Comparison of ENCODE assay signal across 11 cellular contexts in the genomic region with DNA sequence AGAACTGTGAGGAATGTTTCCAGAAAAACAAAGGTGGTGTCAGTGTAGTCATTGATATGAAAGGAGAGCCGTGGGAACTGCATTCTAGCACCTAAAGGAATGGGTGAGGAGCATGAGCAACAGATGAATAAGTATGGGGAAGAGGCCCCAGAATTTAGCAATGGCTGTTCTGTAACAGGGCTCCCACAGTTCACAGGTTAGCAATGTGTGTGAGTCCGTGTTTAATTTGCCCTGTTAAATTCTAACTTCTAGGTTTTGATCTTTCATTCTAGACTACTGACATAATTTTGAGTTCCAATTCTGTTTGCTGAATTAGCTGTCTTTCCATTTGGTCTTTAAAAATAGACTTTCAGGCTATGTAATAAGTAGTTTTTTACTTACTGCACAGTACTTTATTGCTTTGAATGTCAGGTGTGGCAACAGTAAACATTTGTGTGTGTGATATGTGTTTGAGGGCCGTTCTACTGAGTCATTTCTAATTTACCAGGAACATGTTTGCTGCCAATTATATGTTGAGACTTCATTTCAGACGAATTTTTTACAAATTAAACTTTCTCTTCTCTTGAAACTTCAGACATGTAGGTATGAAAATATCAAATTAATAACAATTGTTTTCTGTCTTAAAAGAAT. TPM values are rescaled to one million over a fixed set of nuclear protein-coding genes. Genes with fewer than 3 reads are reported as not detected.
A peak's percentile ranks its signal among the peaks of the same experiment; 100 is the strongest.
DNase-seq lines count a peak whose midpoint lies in the region; ATAC-seq and TF ChIP-seq lines count a peak whose summit lies in the region.
"Had no signal": no experiment of that assay in that cellular context is flagged by ENCODE, and none has a peak within 500 bp of the region (broad histone marks: within the 10 kb centered on the region; RNA-seq: fewer than 3 reads in every experiment).

No MANE protein-coding gene starts in this region.

- H3K27me3 ChIP-seq in neural cell (ENCODE audit: insufficient read depth, low read depth, low read length), result no peaks in the 10 kb centered on the region
- H3K27me3 ChIP-seq: heart left ventricle had no signal

- no peaks in the 10 kb centered on the region for H3K36me3 ChIP-seq in neural cell (ENCODE audit: insufficient read depth, low read length)

- no peak for TF ChIP-seq RAD21 in neural cell (conservative IDR thresholded peaks at IDR 0.05)

- no peaks in the 10 kb centered on the region for H3K9me3 ChIP-seq in neural cell (ENCODE audit: low read length)
- H3K9me3 ChIP-seq: heart left ventricle had no signal

- no peak overlapping the region for H2AFZ ChIP-seq in neural cell (ENCODE audit: low read depth, low read length)

- H4K20me1 ChIP-seq in neural cell (ENCODE audit: insufficient read depth), result no peaks in the 10 kb centered on the region

- ATAC-seq in GM18868 (IDR thresholded peaks at IDR 0.05; ENCODE audit: unreplicated experiment) (peak; percentile 25), HG03432 (IDR thresholded peaks at IDR 0.05; ENCODE audit: unreplicated experiment) (peak; percentile 13), HG02852 (IDR thresholded peaks at IDR 0.05; ENCODE audit: unreplicated experiment) (no peak), GM19035 (IDR thresholded peaks at IDR 0.05; ENCODE audit: unreplicated experiment) (no peak)

- H3K9me2 ChIP-seq in neural cell (ENCODE audit: insufficient read depth, low read length), result no peaks in the 10 kb centered on the region

- H3K4me2 ChIP-seq in neural cell (ENCODE audit: low read length), result no peak overlapping the region

- no peak overlapping the region for H3K9ac ChIP-seq in neural cell (ENCODE audit: low read length)

- no peak for TF ChIP-seq CTCF in neural cell (IDR thresholded peaks at IDR 0.05; ENCODE audit: poor library complexity, severe bottlenecking)

- H3K4me3 ChIP-seq in neural cell (ENCODE audit: low read length), result no peak overlapping the region
- H3K4me3 ChIP-seq: heart left ventricle had no signal

- peaks cover 29% of the 10 kb centered on the region for H3K79me2 ChIP-seq in neural cell (replicated peaks; ENCODE audit: insufficient read depth, low read length)

- no peaks in the 10 kb centered on the region for H3F3A ChIP-seq in neural cell (ENCODE audit: insufficient read depth, low read length, poor library complexity, severe bottlenecking)

- H3K27ac ChIP-seq in neural cell (ENCODE audit: low read length), result peak overlapping the region; percentile 42
- H3K27ac ChIP-seq: heart left ventricle had no signal

- no peak for TF ChIP-seq EP300 in neural cell (conservative IDR thresholded peaks at IDR 0.05; ENCODE audit: poor library complexity, severe bottlenecking)

- peak; percentile 67 for DNase-seq in amniotic epithelial cell (ENCODE audit: low read depth)
- no peak for DNase-seq in NCI-H2227 treated with DMSO at 0.1 percent for 48 hours (lab: John Stamatoyannopoulos, UW)
- no peak for DNase-seq in MV-4-11 (lab: John Stamatoyannopoulos, UW)
- DNase-seq: activated CD8-positive, alpha-beta memory T cell treated with anti-CD3 and anti-CD28 coated beads, Interleukin-2, amount 50 U/mL, for 4 hours; heart left ventricle; NCI-H1417 treated with DMSO at 0.1 percent for 48 hours had no signal

TF ChIP-seq in neural cell, 6 proteins besides CTCF, POLR2A, EP300 and RAD21:
- TF ChIP-seq, protein P1, sequence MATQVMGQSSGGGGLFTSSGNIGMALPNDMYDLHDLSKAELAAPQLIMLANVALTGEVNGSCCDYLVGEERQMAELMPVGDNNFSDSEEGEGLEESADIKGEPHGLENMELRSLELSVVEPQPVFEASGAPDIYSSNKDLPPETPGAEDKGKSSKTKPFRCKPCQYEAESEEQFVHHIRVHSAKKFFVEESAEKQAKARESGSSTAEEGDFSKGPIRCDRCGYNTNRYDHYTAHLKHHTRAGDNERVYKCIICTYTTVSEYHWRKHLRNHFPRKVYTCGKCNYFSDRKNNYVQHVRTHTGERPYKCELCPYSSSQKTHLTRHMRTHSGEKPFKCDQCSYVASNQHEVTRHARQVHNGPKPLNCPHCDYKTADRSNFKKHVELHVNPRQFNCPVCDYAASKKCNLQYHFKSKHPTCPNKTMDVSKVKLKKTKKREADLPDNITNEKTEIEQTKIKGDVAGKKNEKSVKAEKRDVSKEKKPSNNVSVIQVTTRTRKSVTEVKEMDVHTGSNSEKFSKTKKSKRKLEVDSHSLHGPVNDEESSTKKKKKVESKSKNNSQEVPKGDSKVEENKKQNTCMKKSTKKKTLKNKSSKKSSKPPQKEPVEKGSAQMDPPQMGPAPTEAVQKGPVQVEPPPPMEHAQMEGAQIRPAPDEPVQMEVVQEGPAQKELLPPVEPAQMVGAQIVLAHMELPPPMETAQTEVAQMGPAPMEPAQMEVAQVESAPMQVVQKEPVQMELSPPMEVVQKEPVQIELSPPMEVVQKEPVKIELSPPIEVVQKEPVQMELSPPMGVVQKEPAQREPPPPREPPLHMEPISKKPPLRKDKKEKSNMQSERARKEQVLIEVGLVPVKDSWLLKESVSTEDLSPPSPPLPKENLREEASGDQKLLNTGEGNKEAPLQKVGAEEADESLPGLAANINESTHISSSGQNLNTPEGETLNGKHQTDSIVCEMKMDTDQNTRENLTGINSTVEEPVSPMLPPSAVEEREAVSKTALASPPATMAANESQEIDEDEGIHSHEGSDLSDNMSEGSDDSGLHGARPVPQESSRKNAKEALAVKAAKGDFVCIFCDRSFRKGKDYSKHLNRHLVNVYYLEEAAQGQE (IDR thresholded peaks at IDR 0.05; ENCODE audit: borderline replicate concordance), result no peak
- TF ChIP-seq EZH2 (IDR thresholded peaks at IDR 0.05; ENCODE audit: borderline replicate concordance, insufficient read depth, low read length, poor library complexity, severe bottlenecking) (no peak), SMC3 (conservative IDR thresholded peaks at IDR 0.05; ENCODE audit: poor library complexity) (no peak), POLR2AphosphoS5 (IDR thresholded peaks at IDR 0.05) (no peak), MXI1 (conservative IDR thresholded peaks at IDR 0.05; ENCODE audit: poor library complexity, severe bottlenecking) (no peak), TAF1 (IDR thresholded peaks at IDR 0.05; ENCODE audit: low read depth) (no peak)
TF ChIP-seq in neural cell: peak in this region for 0.

RNA-seq across cellular contexts. Expression of a gene that starts 8.8 kb away (rescaled TPM):
- 6.9 and 7.9 TPM in 2 replicates for polyA plus RNA-seq in neural cell
- 8.8 and 10.1 TPM in 2 replicates for polyA minus RNA-seq in neural cell

Comparison
In these comparisons a context has a peak if more than half of its experiments do, and no peak if none do; other contexts are left out.
1. ATAC-seq: peak in GM18868 (single experiment) and HG03432 (single experiment); none in HG02852 (single experiment) and GM19035 (single experiment).